10 cellular contexts compared by ENCODE assay signal in genomic region chr1:209704584-209704983, GRCh38. TPM values are rescaled to one million over a fixed set of nuclear protein-coding genes. Genes with fewer than 3 reads are reported as not detected.
DNase-seq lines count a peak whose midpoint lies in the region; ATAC-seq and TF ChIP-seq lines count a peak whose summit lies in the region.
"Had no signal": no experiment of that assay in that cellular context is flagged by ENCODE, and none has a peak within 500 bp of the region (broad histone marks: within the 10 kb centered on the region; RNA-seq: fewer than 3 reads in every experiment).

Gene HSD11B1, plus strand, starts transcription at chr1:209704846. Its CDS starts 97 bp downstream, at chr1:209704943.

- intact Hi-C loops in activated T-helper 1 cell treated with anti-CD3 and anti-CD28 coated beads, Interleukin-12 subunit alpha, Interleukin-12 subunit beta, Interleukin-2, Interleukin-4 antibody, amounts not matched to agents 30 ng/mL and 10 ng/mL and 1 ng/mL, durations not matched to agents 14 hours and 24 hours and 36 hours (cut with micrococcal nuclease) = loop anchor here (1.0 kb wide), 2 partner anchors 13 to 45 kb away; no protein-coding TSS in a partner anchor
- intact Hi-C loops in heart right ventricle (cut with DNase I) = no loop called here

- no peaks in the 10 kb centered on the region for H3K27me3 ChIP-seq in heart right ventricle
- H3K27me3 ChIP-seq in skeletal muscle tissue (ENCODE audit: control insufficient read depth in 3 of 3, insufficient read depth in 3 of 3, low read length in 3 of 3) = no peaks in the 10 kb centered on the region

- H3K27ac ChIP-seq in heart right ventricle (peak within 1 kb of the TSS in 6 of 10 donors; percentile 44 to 57 (median 52)), skeletal muscle tissue (ENCODE audit: low read depth, low read length) (peak within 1 kb of the TSS; percentile 11)

- H3K4me1 ChIP-seq in heart right ventricle (peaks cover 3 to 24% (median 12%) of the 10 kb centered on the region in 9 donors), skeletal muscle tissue (ENCODE audit: control insufficient read depth in 3 of 3, insufficient read depth in 3 of 3, low read length in 3 of 3) (no peaks in the 10 kb centered on the region)

- WGBS in heart right ventricle, 2 donors = 58 to 68% methylated on average over 6 of the region's 6 CpGs

- no peak for TF ChIP-seq CTCF in heart right ventricle (IDR thresholded peaks at IDR 0.05)

- H3K4me1 Mint-ChIP-seq in activated T-helper 1 cell treated with anti-CD3 and anti-CD28 coated beads, Interleukin-12 subunit alpha, Interleukin-12 subunit beta, Interleukin-2, Interleukin-4 antibody, amounts not matched to agents 30 ng/mL and 10 ng/mL and 1 ng/mL, durations not matched to agents 14 hours and 24 hours and 36 hours (ENCODE audit: low read depth) = peaks cover 72% of the 10 kb centered on the region

- ATAC-seq in heart right ventricle (peak; percentile 90 to 95 (median 94)), HG02678 (IDR thresholded peaks at IDR 0.05; ENCODE audit: unreplicated experiment) (no peak)

- peak within 1 kb of the TSS in 2 of 10 donors; percentile 8 to 20 for H3K4me3 ChIP-seq in heart right ventricle
- H3K4me3 ChIP-seq in skeletal muscle tissue (ENCODE audit: low read length in 3 of 3) = no peak within 1 kb of the TSS

- H3K9me3 ChIP-seq in heart right ventricle (no peaks in the 10 kb centered on the region), skeletal muscle tissue (ENCODE audit: control insufficient read depth in 3 of 3, low read length in 3 of 3) (no peaks in the 10 kb centered on the region)

- H3K9me3 Mint-ChIP-seq in activated T-helper 1 cell treated with anti-CD3 and anti-CD28 coated beads, Interleukin-12 subunit alpha, Interleukin-12 subunit beta, Interleukin-2, Interleukin-4 antibody, amounts not matched to agents 30 ng/mL and 10 ng/mL and 1 ng/mL, durations not matched to agents 14 hours and 24 hours and 36 hours = no peaks in the 10 kb centered on the region
- H3K9me3 Mint-ChIP-seq: mesothelial cell of epicardium had no signal

- H3K27ac Mint-ChIP-seq in activated T-helper 1 cell treated with anti-CD3 and anti-CD28 coated beads, Interleukin-12 subunit alpha, Interleukin-12 subunit beta, Interleukin-2, Interleukin-4 antibody, amounts not matched to agents 30 ng/mL and 10 ng/mL and 1 ng/mL, durations not matched to agents 14 hours and 24 hours and 36 hours = peak within 1 kb of the TSS; percentile 80
- H3K27ac Mint-ChIP-seq: mesothelial cell of epicardium had no signal

- no peaks in the 10 kb centered on the region for H3K36me3 ChIP-seq in heart right ventricle
- no peaks in the 10 kb centered on the region for H3K36me3 ChIP-seq in skeletal muscle tissue (ENCODE audit: control insufficient read depth in 3 of 3, insufficient read depth in 3 of 3, low read length in 3 of 3)

- no peaks in the 10 kb centered on the region for H3K27me3 Mint-ChIP-seq in activated T-helper 1 cell treated with anti-CD3 and anti-CD28 coated beads, Interleukin-12 subunit alpha, Interleukin-12 subunit beta, Interleukin-2, Interleukin-4 antibody, amounts not matched to agents 30 ng/mL and 10 ng/mL and 1 ng/mL, durations not matched to agents 14 hours and 24 hours and 36 hours (ENCODE audit: insufficient read depth)

- H3K9ac ChIP-seq in skeletal muscle tissue (ENCODE audit: low read depth in 1 of 3, low read length in 3 of 3) = no peak within 1 kb of the TSS

- peaks cover 37% of the 10 kb centered on the region for H3K36me3 Mint-ChIP-seq in activated T-helper 1 cell treated with anti-CD3 and anti-CD28 coated beads, Interleukin-12 subunit alpha, Interleukin-12 subunit beta, Interleukin-2, Interleukin-4 antibody, amounts not matched to agents 30 ng/mL and 10 ng/mL and 1 ng/mL, durations not matched to agents 14 hours and 24 hours and 36 hours (ENCODE audit: low read depth)
- H3K36me3 Mint-ChIP-seq: mesothelial cell of epicardium had no signal

- peak within 1 kb of the TSS; percentile 58 for H3K4me3 Mint-ChIP-seq in activated T-helper 1 cell treated with anti-CD3 and anti-CD28 coated beads, Interleukin-12 subunit alpha, Interleukin-12 subunit beta, Interleukin-2, Interleukin-4 antibody, amounts not matched to agents 30 ng/mL and 10 ng/mL and 1 ng/mL, durations not matched to agents 14 hours and 24 hours and 36 hours
- H3K4me3 Mint-ChIP-seq: mesothelial cell of epicardium had no signal

- DNase-seq in GOT3 (lab: John Stamatoyannopoulos, UW) = peak; percentile 43
- no peak for DNase-seq in activated T-helper 1 cell treated with anti-CD3 and anti-CD28 coated beads, Interleukin-12 subunit alpha, Interleukin-12 subunit beta, Interleukin-2, Interleukin-4 antibody, amounts not matched to agents 30 ng/mL and 10 ng/mL and 1 ng/mL, durations not matched to agents 14 hours and 24 hours and 36 hours (ENCODE audit: low spot score)
- peak; percentile 61 to 66 for DNase-seq in heart right ventricle
- no peak for DNase-seq in NCI-H345 (lab: John Stamatoyannopoulos, UW)
- no peak for DNase-seq in NCI-H510A (lab: John Stamatoyannopoulos, UW)
- no peak for DNase-seq in SHP77 treated with DMSO at 0.1 percent for 48 hours (lab: John Stamatoyannopoulos, UW)
- DNase-seq: central memory CD4-positive, alpha-beta T cell had no signal

RNA-seq across cellular contexts. Expression of gene HSD11B1, which starts in this region (rescaled TPM):
- total RNA-seq in activated T-helper 1 cell treated with anti-CD3 and anti-CD28 coated beads, Interleukin-12 subunit alpha, Interleukin-12 subunit beta, Interleukin-2, Interleukin-4 antibody, amounts not matched to agents 30 ng/mL and 10 ng/mL and 1 ng/mL, durations not matched to agents 14 hours and 24 hours and 36 hours = 15.9 and 17.9 TPM in 2 replicates
- total RNA-seq in heart right ventricle = 10 to 100 TPM in 1 of 10 donors, 1 to 10 TPM in 9; 1.3 to 15.7 (median 3.0) TPM
- 1 to 10 TPM in 1 of 2 donors, under 1 TPM in 1; 0.59 to 7.2 TPM for polyA plus RNA-seq in heart right ventricle
- not detected for total RNA-seq in skeletal muscle tissue
- total RNA-seq: mesothelial cell of epicardium had no signal

Comparison
In these comparisons a context has a peak if more than half of its experiments do, and no peak if none do; other contexts are left out.
1. DNase-seq: peak in GOT3 (single experiment) and heart right ventricle (2 of 2); none in activated T-helper 1 cell treated with anti-CD3 and anti-CD28 coated beads, Interleukin-12 subunit alpha, Interleukin-12 subunit beta, Interleukin-2, Interleukin-4 antibody, amounts not matched to agents 30 ng/mL and 10 ng/mL and 1 ng/mL, durations not matched to agents 14 hours and 24 hours and 36 hours (single experiment), NCI-H345 (single experiment), NCI-H510A (single experiment) and SHP77 treated with DMSO at 0.1 percent for 48 hours (single experiment).